Comparison of ENCODE assay signal across 8 cellular contexts in the genomic region with DNA sequence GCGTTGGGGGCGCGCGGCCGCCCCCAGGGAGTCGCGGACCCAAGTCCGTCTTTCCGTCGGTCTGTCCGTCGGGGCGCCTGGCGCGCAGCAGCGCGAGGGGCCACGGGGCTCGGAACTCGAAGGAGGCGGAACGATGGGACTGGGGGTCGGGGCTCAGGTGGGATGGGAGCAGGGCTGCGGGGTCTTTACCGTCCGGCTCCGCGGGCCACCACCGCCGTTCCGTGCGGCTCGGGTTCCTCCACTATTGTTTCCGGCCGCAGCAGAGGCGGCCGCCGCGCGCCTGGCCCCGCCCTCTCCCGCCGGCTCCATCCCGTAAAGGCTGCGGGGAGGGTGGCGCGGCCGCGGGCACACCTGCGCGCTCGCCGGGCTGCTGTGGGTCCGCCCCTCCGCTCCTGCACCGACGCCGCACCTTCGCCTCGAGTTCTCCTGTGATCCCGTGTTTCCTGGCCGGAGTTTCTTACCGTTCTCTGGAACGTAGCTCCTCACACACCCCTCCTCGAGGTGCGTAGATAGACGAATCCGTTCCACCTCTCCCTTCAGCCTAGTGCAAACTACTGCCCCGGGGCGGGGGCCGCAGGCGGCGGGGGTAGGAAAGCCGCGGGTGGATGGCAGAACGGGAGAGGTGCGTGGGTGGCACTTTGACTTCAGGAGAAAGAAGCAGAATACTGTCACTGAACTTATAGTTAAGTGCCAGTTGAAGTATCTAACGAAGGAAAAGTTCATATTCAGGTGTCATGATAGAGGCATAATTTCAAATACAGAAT. TPM values are rescaled to one million over a fixed set of nuclear protein-coding genes. Genes with fewer than 3 reads are reported as not detected.
DNase-seq lines count a peak whose midpoint lies in the region; ATAC-seq lines count a peak whose summit lies in the region.

A gene (minus strand): TSS at position 243 of the 764 bp plus-strand sequence. CDS start 1,038 bp downstream, outside the sequence.

- POLR2A ChIA-PET in activated CD8-positive, alpha-beta T cell treated with anti-CD3 and anti-CD28 coated beads, Interleukin-2, amount 10 ng/mL, durations not matched to agents 7 days and 5 days (lab: Charles Lee) = interaction anchor here (0.6 to 3.2 kb wide), 13 partner anchors 9 to 208 kb away, joined by 3 to 36 read pairs (median 5); no protein-coding TSS in a partner anchor

- CTCF ChIA-PET in activated CD8-positive, alpha-beta T cell treated with anti-CD3 and anti-CD28 coated beads, Interleukin-2, amount 10 ng/mL, durations not matched to agents 7 days and 5 days (lab: Charles Lee) = interaction anchor here (0.6 to 2.7 kb wide), 13 partner anchors 10 to 138 kb away, joined by 3 to 12 read pairs (median 5); no protein-coding TSS in a partner anchor

- H3K4me1 ChIP-seq in CD4-positive, CD25-positive, alpha-beta regulatory T cell (ENCODE audit: control insufficient read depth, insufficient read depth, low read length, poor library complexity, severe bottlenecking) = peaks cover 48% of the 10 kb centered on the region

- peak within 1 kb of the TSS; percentile 87 for H3K27ac ChIP-seq in CD4-positive, CD25-positive, alpha-beta regulatory T cell (ENCODE audit: insufficient read depth, low read length, poor library complexity, severe bottlenecking)

- H3K36me3 Mint-ChIP-seq in CD4-positive, CD25-positive, alpha-beta regulatory T cell = peaks cover 14% of the 10 kb centered on the region
- peaks cover 41% of the 10 kb centered on the region for H3K36me3 Mint-ChIP-seq in activated CD8-positive, alpha-beta T cell treated with anti-CD3 and anti-CD28 coated beads, Interleukin-2, amount 10 ng/mL, durations not matched to agents 7 days and 5 days (ENCODE audit: low read depth)

- peak within 1 kb of the TSS; percentile 100 for H3K4me3 ChIP-seq in CD4-positive, CD25-positive, alpha-beta regulatory T cell (ENCODE audit: low read depth, low read length)

- H3K9me3 ChIP-seq in CD4-positive, CD25-positive, alpha-beta regulatory T cell (ENCODE audit: control insufficient read depth in 2 of 2, low read length in 2 of 2) = no peaks in the 10 kb centered on the region

- peaks cover 24 to 51% (median 35%) of the 10 kb centered on the region in 4 donors for H3K4me1 Mint-ChIP-seq in CD4-positive, CD25-positive, alpha-beta regulatory T cell
- H3K4me1 Mint-ChIP-seq in activated CD8-positive, alpha-beta T cell treated with anti-CD3 and anti-CD28 coated beads, Interleukin-2, amount 10 ng/mL, durations not matched to agents 7 days and 5 days (ENCODE audit: low read depth) = peaks cover 39% of the 10 kb centered on the region

- H3K4me3 Mint-ChIP-seq in CD4-positive, CD25-positive, alpha-beta regulatory T cell = peak within 1 kb of the TSS; percentile 96 to 99 (median 98)
- peak within 1 kb of the TSS; percentile 85 for H3K4me3 Mint-ChIP-seq in activated CD8-positive, alpha-beta T cell treated with anti-CD3 and anti-CD28 coated beads, Interleukin-2, amount 10 ng/mL, durations not matched to agents 7 days and 5 days

- ATAC-seq in CD4-positive, CD25-positive, alpha-beta regulatory T cell (ENCODE audit: low read depth in 2 of 2) = peak; percentile 88 to 90
- ATAC-seq in GM19397 (IDR thresholded peaks at IDR 0.05; ENCODE audit: unreplicated experiment) (peak; percentile 89), HG03565 (IDR thresholded peaks at IDR 0.05; ENCODE audit: unreplicated experiment) (peak; percentile 71)
- peak; percentile 87 for ATAC-seq in activated CD8-positive, alpha-beta T cell treated with anti-CD3 and anti-CD28 coated beads, Interleukin-2, amount 10 ng/mL, durations not matched to agents 7 days and 5 days

- H3K27me3 ChIP-seq in CD4-positive, CD25-positive, alpha-beta regulatory T cell (ENCODE audit: control insufficient read depth, insufficient read depth, low read length) = no peaks in the 10 kb centered on the region

- peaks cover 0 to 3% (median 0%) of the 10 kb centered on the region in 7 donors for H3K9me3 Mint-ChIP-seq in CD4-positive, CD25-positive, alpha-beta regulatory T cell
- H3K9me3 Mint-ChIP-seq in activated CD8-positive, alpha-beta T cell treated with anti-CD3 and anti-CD28 coated beads, Interleukin-2, amount 10 ng/mL, durations not matched to agents 7 days and 5 days (ENCODE audit: insufficient read depth) = peaks cover 4% of the 10 kb centered on the region

- H3K36me3 ChIP-seq in CD4-positive, CD25-positive, alpha-beta regulatory T cell (ENCODE audit: control insufficient read depth, insufficient read depth, low read length) = peaks cover 18% of the 10 kb centered on the region

- no peaks in the 10 kb centered on the region for H3K27me3 Mint-ChIP-seq in CD4-positive, CD25-positive, alpha-beta regulatory T cell
- H3K27me3 Mint-ChIP-seq in activated CD8-positive, alpha-beta T cell treated with anti-CD3 and anti-CD28 coated beads, Interleukin-2, amount 10 ng/mL, durations not matched to agents 7 days and 5 days (ENCODE audit: low read depth) = no peaks in the 10 kb centered on the region

- peak within 1 kb of the TSS; percentile 99 to 100 (median 99) for H3K27ac Mint-ChIP-seq in CD4-positive, CD25-positive, alpha-beta regulatory T cell
- peak within 1 kb of the TSS; percentile 100 for H3K27ac Mint-ChIP-seq in activated CD8-positive, alpha-beta T cell treated with anti-CD3 and anti-CD28 coated beads, Interleukin-2, amount 10 ng/mL, durations not matched to agents 7 days and 5 days

- peak; percentile 81 to 94 (median 90) for DNase-seq in CD4-positive, CD25-positive, alpha-beta regulatory T cell
- peak; percentile 91 for DNase-seq in NCI-H82 (lab: John Stamatoyannopoulos, UW)
- DNase-seq in activated CD8-positive, alpha-beta T cell treated with anti-CD3 and anti-CD28 coated beads, Interleukin-2, amount 10 ng/mL, durations not matched to agents 7 days and 5 days = peak; percentile 91
- peak; percentile 90 for DNase-seq in ecto neural progenitor cell (ENCODE audit: low spot score)
- peak; percentile 84 to 92 for DNase-seq in lung microvascular endothelial cell (ENCODE audit: low read depth in 2 of 2)
- peak; percentile 69 to 80 (median 80) for DNase-seq in stimulated activated CD4-positive, alpha-beta T cell treated with anti-CD3 and anti-CD28 coated beads, TNF-alpha, amount 100 ng/mL, for 48 hours (ENCODE audit: low read depth in 3 of 3)

RNA-seq across cellular contexts. Expression of the gene that starts here (rescaled TPM):
- 62.8 TPM for total RNA-seq in CD4-positive, CD25-positive, alpha-beta regulatory T cell
- 10 to 100 TPM; 59.3 to 74.6 (median 69.8) TPM for polyA plus RNA-seq in CD4-positive, CD25-positive, alpha-beta regulatory T cell
- total RNA-seq in activated CD8-positive, alpha-beta T cell treated with anti-CD3 and anti-CD28 coated beads, Interleukin-2, amount 10 ng/mL, durations not matched to agents 7 days and 5 days = 10 to 100 TPM; 51.8 to 57.9 TPM
- 4.4 and 8.9 TPM in 2 replicates for total RNA-seq in lung microvascular endothelial cell

Comparison
In these comparisons a context has a peak if more than half of its experiments do, and no peak if none do; other contexts are left out.
1. Peak in every context shown above with its lines: DNase-seq, ATAC-seq, H3K4me3 ChIP-seq and H3K27ac ChIP-seq.